8 cellular contexts compared by ENCODE assay signal in the genomic region with DNA sequence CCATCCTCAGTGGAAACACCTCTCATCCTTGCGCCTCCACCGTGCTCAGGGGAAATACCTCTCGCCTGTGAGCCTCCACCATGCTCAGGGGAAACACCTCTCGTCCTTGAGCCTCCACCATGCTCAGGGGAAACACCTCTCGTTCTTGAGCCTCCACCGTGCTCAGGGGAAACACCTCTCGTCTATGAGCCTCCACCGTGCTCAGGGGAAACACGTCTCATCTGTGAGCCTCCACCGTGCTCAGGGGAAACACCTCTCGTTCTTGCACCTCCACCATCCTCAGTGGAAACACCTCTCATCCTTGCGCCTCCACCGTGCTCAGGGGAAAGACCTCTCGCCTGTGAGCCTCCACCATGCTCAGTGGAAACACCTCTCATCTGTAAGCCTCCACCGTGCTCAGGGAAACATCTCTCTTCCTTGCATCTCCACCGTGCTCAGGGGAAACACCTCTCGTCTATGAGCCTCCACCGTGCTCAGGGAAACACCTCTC. TPM values are rescaled to one million over a fixed set of nuclear protein-coding genes. Genes with fewer than 3 reads are reported as not detected.
DNase-seq lines count a peak whose midpoint lies in the region; ATAC-seq, FAIRE-seq and TF ChIP-seq lines count a peak whose summit lies in the region.
"Not testable (repeated sequence)": the region's sequence is repeated elsewhere in the genome, so short reads cannot be mapped to it uniquely, and the experiment has no call there.

No MANE protein-coding gene starts in this region.

- POLR2A ChIA-PET in H1 (lab: Charles Lee; ENCODE audit: partially characterized antibody); HepG2 (lab: Yijun Ruan, JAX): not testable (repeated sequence)

- FAIRE-seq in HTR-8/SVneo (lab: Jason Lieb, UNC) (peak; percentile 100), H1 (lab: Jason Lieb, UNC) (peak; percentile 94), HepG2 (lab: Jason Lieb, UNC) (peak; percentile 75)

- H4K20me1 ChIP-seq in H1 (replicated peaks in 1 of 2; ENCODE audit: control insufficient read depth in 1 of 2, insufficient read depth in 2 of 2, low read length in 2 of 2); HepG2 (ENCODE audit: insufficient read depth, low read length): not testable (repeated sequence)

- not testable (repeated sequence) for H2BK5ac ChIP-seq in H1 (ENCODE audit: low read depth, low read length)

- not testable (repeated sequence) for H3K14ac ChIP-seq in H1 (ENCODE audit: insufficient read length)

- not testable (repeated sequence) for H3K36me3 ChIP-seq in H1 (ENCODE audit: control insufficient read depth in 2 of 4, insufficient read depth in 4 of 4, low read length in 3 of 4); HepG2 (replicated peaks in 1 of 2; ENCODE audit: control insufficient read depth in 1 of 2, insufficient read depth in 2 of 2, low read length in 2 of 2); sigmoid colon

- not testable (repeated sequence) for H2BK120ac ChIP-seq in H1 (replicated peaks; ENCODE audit: low read depth, low read length)

- DNase-seq in GM12865 (ENCODE audit: low read depth): peak; percentile 51
- not testable (repeated sequence) for DNase-seq in HTR-8/SVneo (ENCODE audit: insufficient read length, low spot score); HepG2 (ENCODE audit: low spot score)
- DNase-seq in activated CD4-positive, alpha-beta T cell treated with anti-CD3 and anti-CD28 coated beads, Interleukin-2, amount 50 U/mL, for 1 hour: peak; percentile 17
- peak; percentile 69 for DNase-seq in activated effector memory CD4-positive, alpha-beta T cell treated with anti-CD3 and anti-CD28 coated beads, Interleukin-2, amount 50 U/mL, for 16 hours
- DNase-seq in H1 (ENCODE audit: low read depth in 1 of 2, low spot score in 2 of 2): peak in 1 of 2 experiments; percentile 43
- DNase-seq in sigmoid colon: peak; percentile 64
- DNase-seq in type B pancreatic cell (ENCODE audit: extremely low spot score, unreplicated experiment): peak; percentile 69

- H3K27me3 Mint-ChIP-seq in type B pancreatic cell: not testable (repeated sequence)

- H3K79me2 ChIP-seq in H1 (ENCODE audit: control insufficient read depth in 1 of 2, insufficient read depth in 2 of 2, low read length in 2 of 2); HepG2 (ENCODE audit: insufficient read depth, low read length): not testable (repeated sequence)

- not testable (repeated sequence) for H3K23ac ChIP-seq in H1 (ENCODE audit: insufficient read length)

- H4K91ac ChIP-seq in H1 (replicated peaks; ENCODE audit: insufficient read length, low read length): not testable (repeated sequence)

- H2AK5ac ChIP-seq in H1 (ENCODE audit: low read depth, low read length): not testable (repeated sequence)

- H2BK15ac ChIP-seq in H1 (ENCODE audit: low read length): 0 out of 2 replicates have a peak overlapping the region, but pooled peaks have one; percentile 12

- H3K27me3 ChIP-seq in H1 (replicated peaks in 1 of 4; ENCODE audit: control insufficient read depth in 3 of 4, extremely low read depth in 1 of 4, insufficient read depth in 3 of 4, low read length in 3 of 4); HepG2 (ENCODE audit: control insufficient read depth in 1 of 2, insufficient read depth in 2 of 2, low read length in 2 of 2): not testable (repeated sequence)
- H3K27me3 ChIP-seq in sigmoid colon: peaks cover 4 to 29% (median 19%) of the 10 kb centered on the region in 3 donors

- H3K4me2 ChIP-seq in H1 (ENCODE audit: insufficient read depth in 1 of 2, low read depth in 2 of 2, low read length in 2 of 2); HepG2 (ENCODE audit: low read depth, low read length): not testable (repeated sequence)

- not testable (repeated sequence) for H3K79me1 ChIP-seq in H1 (ENCODE audit: low read depth, low read length)

- intact Hi-C loops in HepG2 (cut with micrococcal nuclease; ENCODE audit: unreplicated experiment); sigmoid colon (cut with DNase I): not testable (repeated sequence)

- not testable (repeated sequence) for BruUV-seq in HepG2 (replicated peaks; lab: Mats Ljungman, UMichigan)

- not testable (repeated sequence) for H3K4me1 Mint-ChIP-seq in type B pancreatic cell (ENCODE audit: unreplicated experiment)

- H4K5ac ChIP-seq in H1 (ENCODE audit: insufficient read length, low read depth, low read length): not testable (repeated sequence)

- TF ChIP-seq RAD21 in H1 (IDR thresholded peaks at IDR 0.05 in 1 of 2, conservative IDR thresholded peaks at IDR 0.05 in 1 of 2; ENCODE audit: low read depth in 2 of 2, low read length in 2 of 2); HepG2 (CRISPR knock-in tag; IDR thresholded peaks at IDR 0.05): not testable (repeated sequence)

- in situ Hi-C loops in HepG2 (cut with HindIII; ENCODE audit: extremely low pct_ligation_motif_present, low pct_unique_long_range_greater_than_20kb): not testable (repeated sequence)

- H3K4me1 ChIP-seq in H1 (replicated peaks in 1 of 4; ENCODE audit: control insufficient read depth in 3 of 4, insufficient read depth in 4 of 4, low read length in 3 of 4): not testable (repeated sequence)
- peaks cover 31% of the 10 kb centered on the region for H3K4me1 ChIP-seq in HepG2 (ENCODE audit: insufficient read depth, low read length)
- peaks cover 0 to 10% (median 6%) of the 10 kb centered on the region in 4 donors for H3K4me1 ChIP-seq in sigmoid colon

- not testable (repeated sequence) for H3K27ac ChIP-seq in H1 (ENCODE audit: low read depth, low read length); HepG2 (ENCODE audit: extremely low read length, insufficient read depth, low read length); sigmoid colon

- H3K4me3 ChIP-seq in GM12865 (ENCODE audit: low read depth, low read length); H1 (ENCODE audit: extremely low read depth in 1 of 4, insufficient read depth in 2 of 4, low read depth in 3 of 4, low read length in 4 of 4); HepG2 (replicated peaks in 1 of 3; ENCODE audit: insufficient read depth in 1 of 3, low read depth in 2 of 3, low read length in 3 of 3); sigmoid colon: not testable (repeated sequence)

- H3K56ac ChIP-seq in H1 (replicated peaks; ENCODE audit: insufficient read length, low read depth, low read length): not testable (repeated sequence)

- H2BK20ac ChIP-seq in H1 (ENCODE audit: low read length): not testable (repeated sequence)

- not testable (repeated sequence) for H3K9ac ChIP-seq in H1 (replicated peaks in 1 of 4; ENCODE audit: extremely low read depth in 1 of 4, low read depth in 3 of 4, low read length in 3 of 4); HepG2 (ENCODE audit: insufficient read depth, low read depth, low read length)

- TF ChIP-seq POLR2A in H1 (IDR thresholded peaks at IDR 0.05; ENCODE audit: control extremely low read depth in 1 of 2, low read depth in 2 of 2, low read length in 2 of 2); HepG2 (IDR thresholded peaks at IDR 0.05; ENCODE audit: insufficient read depth in 1 of 2, low read depth in 2 of 2, low read length in 2 of 2); sigmoid colon (IDR thresholded peaks at IDR 0.05): not testable (repeated sequence)

- H3K9me3 ChIP-seq in H1 (ENCODE audit: insufficient read depth in 2 of 2, low read depth in 1 of 2, low read length in 1 of 2); HepG2 (ENCODE audit: low read length); sigmoid colon: not testable (repeated sequence)

- H2AFZ ChIP-seq in H1 (ENCODE audit: low read length); HepG2 (ENCODE audit: low read length): not testable (repeated sequence)

- H3K9me3 Mint-ChIP-seq in type B pancreatic cell: not testable (repeated sequence)

- CTCF ChIA-PET in H1 (lab: Charles Lee; ENCODE audit: partially characterized antibody); HepG2 (lab: Yijun Ruan, JAX; ENCODE audit: low intra/inter-chr PET ratio, low total read pairs): not testable (repeated sequence)

- H2BK12ac ChIP-seq in H1 (ENCODE audit: low read depth, low read length): 0 out of 2 replicates have a peak overlapping the region, but pooled peaks have one; percentile 71

- WGBS in H1 (ENCODE audit: extremely low coverage in 1 of 2, insufficient coverage in 1 of 2, insufficient read length in 1 of 2, insufficient replicate concordance in 2 of 2, low coverage in 1 of 2, low lambda C conversion rate in 2 of 2, missing lambda C conversion rate in 1 of 2), 2 experiments: 93% methylated on average over 16 of the region's 18 CpGs; no CpG with 5 or more reads in 1 of the 2 experiments
- WGBS in HepG2 (ENCODE audit: low lambda C conversion rate): 55% methylated on average over 18 of the region's 18 CpGs
- WGBS in sigmoid colon, 2 donors: 77 to 84% methylated on average over 18 of the region's 18 CpGs

- H3K23me2 ChIP-seq in H1 (ENCODE audit: low read depth, low read length): not testable (repeated sequence)

- ATAC-seq in HepG2: not testable (repeated sequence)

- not testable (repeated sequence) for TF ChIP-seq CTCF in GM12865 (IDR thresholded peaks at IDR 0.05; ENCODE audit: insufficient read depth, low read depth, low read length, missing control alignments); H1 (IDR thresholded peaks at IDR 0.05; ENCODE audit: control extremely low read depth in 1 of 3, insufficient read depth in 1 of 3, low read depth in 1 of 3, low read length in 3 of 3); HepG2 (CRISPR knock-in tag; IDR thresholded peaks at IDR 0.05); sigmoid colon (IDR thresholded peaks at IDR 0.05); type B pancreatic cell (conservative IDR thresholded peaks at IDR 0.05)

- TF ChIP-seq EP300 in H1 (IDR thresholded peaks at IDR 0.05; ENCODE audit: borderline replicate concordance in 1 of 2, low read depth in 2 of 2, low read length in 2 of 2); HepG2 (IDR thresholded peaks at IDR 0.05; ENCODE audit: low read depth in 2 of 2, low read length in 2 of 2); HepG2 (CRISPR knock-in tag; IDR thresholded peaks at IDR 0.05; ENCODE audit: borderline replicate concordance); sigmoid colon (IDR thresholded peaks at IDR 0.05): not testable (repeated sequence)

- H3K36me3 Mint-ChIP-seq in type B pancreatic cell: not testable (repeated sequence)

- peak overlapping the region; percentile 17 for H3K27ac Mint-ChIP-seq in type B pancreatic cell

- H3K4ac ChIP-seq in H1 (replicated peaks; ENCODE audit: insufficient read length, low read depth, low read length): not testable (repeated sequence)

- not testable (repeated sequence) for H3K18ac ChIP-seq in H1 (ENCODE audit: extremely low read depth, low read length)

- not testable (repeated sequence) for H3K4me3 Mint-ChIP-seq in type B pancreatic cell

- not testable (repeated sequence) for H4K8ac ChIP-seq in H1 (ENCODE audit: extremely low read depth, insufficient read depth, low read length)

RNA-seq across cellular contexts. Expression of a gene that starts 4.1 kb away (rescaled TPM):
- total RNA-seq in H1 (2021; fragmentation: NEBNext Ultra II Directional; extraction: Animal tissue kit (Norgen Biotek cat#: 25700)): 16.6 and 19.8 TPM in 2 replicates
- polyA plus RNA-seq in H1 (2011; rRNA removed): 4.7 and 10.8 TPM in 2 replicates
- 4.3 TPM for polyA plus RNA-seq in H1 (2011; cell fraction: cytosol; rRNA removed)
- polyA plus RNA-seq in H1 (2011; cell fraction: nucleus; rRNA removed): 78.4 TPM
- 27.8 to 38.5 TPM (median 36.1 TPM) in 4 replicates for polyA plus RNA-seq in H1 (2012, experiment 1 of 2)
- 2.5 TPM for polyA plus RNA-seq in H1 (2012, experiment 2 of 2)
- polyA plus RNA-seq in H1 (2013, experiment 1 of 2): 6.1 TPM
- 5.6 TPM for polyA plus RNA-seq in H1 (2013, experiment 2 of 2)
- 16.1 and 19.7 TPM in 2 replicates for polyA minus RNA-seq in H1 (2011; rRNA and poly(A)+ RNA removed)
- polyA minus RNA-seq in H1 (2011; cell fraction: cytosol; rRNA and poly(A)+ RNA removed): 14.1 TPM
- polyA minus RNA-seq in H1 (2011; cell fraction: nucleus; rRNA and poly(A)+ RNA removed): 35.3 TPM
- total RNA-seq in HepG2 (2016; rRNA removed; fragmentation: Illumina TruSeq; extraction: Trizol): 1.4 and 4.0 TPM in 2 replicates
- 0.51 and 1.4 TPM in 2 replicates for total RNA-seq in HepG2 (2016; cell fraction: cytosol; rRNA removed; fragmentation: Illumina TruSeq; extraction: Trizol; ENCODE audit: low read depth)
- 0.67 and 5.3 TPM in 2 replicates for total RNA-seq in HepG2 (2016; cell fraction: insoluble cytoplasmic fraction; rRNA removed; fragmentation: Illumina TruSeq; extraction: Trizol)
- total RNA-seq in HepG2 (2016; cell fraction: membrane; rRNA removed; fragmentation: Illumina TruSeq; extraction: Trizol): 1.5 and 2.0 TPM in 2 replicates
- total RNA-seq in HepG2 (2016; cell fraction: nucleus; rRNA removed; fragmentation: Illumina TruSeq; extraction: Trizol): 8.6 and 9.6 TPM in 2 replicates
- 2.1 and 2.2 TPM in 2 replicates for polyA plus RNA-seq in HepG2 (2011; rRNA removed)
- polyA plus RNA-seq in HepG2 (2011; cell fraction: cytosol; rRNA removed): 1.6 and 2.1 TPM in 2 replicates
- 24.0 and 31.7 TPM in 2 replicates for polyA plus RNA-seq in HepG2 (2011; cell fraction: nucleus; rRNA removed)
- polyA plus RNA-seq in HepG2 (2012): 3.2 and 7.4 TPM in 2 replicates
- 0.68 and 0.74 TPM in 2 replicates for polyA plus RNA-seq in HepG2 (2016; cell fraction: cytosol; fragmentation: Illumina TruSeq; extraction: Trizol; ENCODE audit: low read depth)
- 1.2 and 2.3 TPM in 2 replicates for polyA plus RNA-seq in HepG2 (2016; cell fraction: insoluble cytoplasmic fraction; fragmentation: Illumina TruSeq; extraction: Trizol; ENCODE audit: low read depth)
- 0.83 and 1.1 TPM in 2 replicates for polyA plus RNA-seq in HepG2 (2016; cell fraction: membrane; fragmentation: Illumina TruSeq; extraction: Trizol; ENCODE audit: low read depth)
- polyA plus RNA-seq in HepG2 (2016; cell fraction: nucleus; fragmentation: Illumina TruSeq; extraction: Trizol; ENCODE audit: insufficient read depth, low read depth): 21.9 and 23.7 TPM in 2 replicates
- 7.7 and 72.5 TPM in 2 replicates for polyA minus RNA-seq in HepG2 (2011; rRNA and poly(A)+ RNA removed; ENCODE audit: low replicate concordance)
- 2.5 TPM in 1 of 2 replicates, not detected in the other for polyA minus RNA-seq in HepG2 (2011; cell fraction: cytosol; rRNA and poly(A)+ RNA removed)
- polyA minus RNA-seq in HepG2 (2011; cell fraction: nucleus; rRNA and poly(A)+ RNA removed): 12.6 and 14.9 TPM in 2 replicates
- total RNA-seq in sigmoid colon: 1 to 10 TPM; 1.8 to 8.0 (median 3.7) TPM
- 1 to 10 TPM in 1 of 3 donors, under 1 TPM in 1, not detected in 1; 0.60 to 4.9 TPM for polyA plus RNA-seq in sigmoid colon
- total RNA-seq in type B pancreatic cell (ENCODE audit: low replicate concordance): 20.8 and 27.5 TPM in 2 replicates

RNA-seq across cellular contexts. Expression of a gene that starts 46.0 kb away (rescaled TPM):
- total RNA-seq in H1 (2021; fragmentation: NEBNext Ultra II Directional; extraction: Animal tissue kit (Norgen Biotek cat#: 25700)): 46.5 and 49.4 TPM in 2 replicates
- polyA plus RNA-seq in H1 (2011; rRNA removed): 9.3 and 16.2 TPM in 2 replicates
- polyA plus RNA-seq in H1 (2011; cell fraction: cytosol; rRNA removed): 17.0 TPM
- polyA plus RNA-seq in H1 (2011; cell fraction: nucleus; rRNA removed): 50.5 TPM
- 36.8 to 40.3 TPM (median 39.2 TPM) in 4 replicates for polyA plus RNA-seq in H1 (2012, experiment 1 of 2)
- 14.0 TPM for polyA plus RNA-seq in H1 (2012, experiment 2 of 2)
- polyA plus RNA-seq in H1 (2013, experiment 1 of 2): 29.3 TPM
- polyA plus RNA-seq in H1 (2013, experiment 2 of 2): 26.5 TPM
- 22.4 and 30.0 TPM in 2 replicates for polyA minus RNA-seq in H1 (2011; rRNA and poly(A)+ RNA removed)
- polyA minus RNA-seq in H1 (2011; cell fraction: cytosol; rRNA and poly(A)+ RNA removed): 18.1 TPM
- polyA minus RNA-seq in H1 (2011; cell fraction: nucleus; rRNA and poly(A)+ RNA removed): 48.6 TPM
- total RNA-seq in HepG2 (2016; rRNA removed; fragmentation: Illumina TruSeq; extraction: Trizol): 20.7 and 22.9 TPM in 2 replicates
- total RNA-seq in HepG2 (2016; cell fraction: cytosol; rRNA removed; fragmentation: Illumina TruSeq; extraction: Trizol; ENCODE audit: low read depth): 6.6 and 8.1 TPM in 2 replicates
- 18.6 and 24.6 TPM in 2 replicates for total RNA-seq in HepG2 (2016; cell fraction: insoluble cytoplasmic fraction; rRNA removed; fragmentation: Illumina TruSeq; extraction: Trizol)
- total RNA-seq in HepG2 (2016; cell fraction: membrane; rRNA removed; fragmentation: Illumina TruSeq; extraction: Trizol): 10.4 and 11.6 TPM in 2 replicates
- 30.9 and 31.0 TPM in 2 replicates for total RNA-seq in HepG2 (2016; cell fraction: nucleus; rRNA removed; fragmentation: Illumina TruSeq; extraction: Trizol)
- polyA plus RNA-seq in HepG2 (2011; rRNA removed): 5.2 and 6.3 TPM in 2 replicates
- 4.5 and 4.6 TPM in 2 replicates for polyA plus RNA-seq in HepG2 (2011; cell fraction: cytosol; rRNA removed)
- 36.0 and 39.4 TPM in 2 replicates for polyA plus RNA-seq in HepG2 (2011; cell fraction: nucleus; rRNA removed)
- 10.7 and 10.9 TPM in 2 replicates for polyA plus RNA-seq in HepG2 (2012)
- polyA plus RNA-seq in HepG2 (2016; cell fraction: cytosol; fragmentation: Illumina TruSeq; extraction: Trizol; ENCODE audit: low read depth): 2.4 and 2.5 TPM in 2 replicates
- 17.6 and 19.2 TPM in 2 replicates for polyA plus RNA-seq in HepG2 (2016; cell fraction: insoluble cytoplasmic fraction; fragmentation: Illumina TruSeq; extraction: Trizol; ENCODE audit: low read depth)
- 4.9 and 5.4 TPM in 2 replicates for polyA plus RNA-seq in HepG2 (2016; cell fraction: membrane; fragmentation: Illumina TruSeq; extraction: Trizol; ENCODE audit: low read depth)
- polyA plus RNA-seq in HepG2 (2016; cell fraction: nucleus; fragmentation: Illumina TruSeq; extraction: Trizol; ENCODE audit: insufficient read depth, low read depth): 65.1 and 68.5 TPM in 2 replicates
- polyA minus RNA-seq in HepG2 (2011; rRNA and poly(A)+ RNA removed; ENCODE audit: low replicate concordance): 15.9 and 73.1 TPM in 2 replicates
- polyA minus RNA-seq in HepG2 (2011; cell fraction: cytosol; rRNA and poly(A)+ RNA removed): 4.1 and 5.6 TPM in 2 replicates
- polyA minus RNA-seq in HepG2 (2011; cell fraction: nucleus; rRNA and poly(A)+ RNA removed): 30.7 and 34.1 TPM in 2 replicates
- 10 to 100 TPM; 21.4 to 38.8 (median 24.6) TPM for total RNA-seq in sigmoid colon
- 10 to 100 TPM; 12.9 to 28.3 (median 14.4) TPM for polyA plus RNA-seq in sigmoid colon
- 38.2 and 55.6 TPM in 2 replicates for total RNA-seq in type B pancreatic cell (ENCODE audit: low replicate concordance)

RNA-seq across cellular contexts. Expression of a gene that starts 46.0 kb away (rescaled TPM):
- 34.5 and 39.2 TPM in 2 replicates for total RNA-seq in H1 (2021; fragmentation: NEBNext Ultra II Directional; extraction: Animal tissue kit (Norgen Biotek cat#: 25700))
- polyA plus RNA-seq in H1 (2011; rRNA removed) (17.9 and 20.0 TPM in 2 replicates), HepG2 (2011; rRNA removed) (12.8 and 13.5 TPM in 2 replicates), sigmoid colon (1 to 10 TPM; 1.2 to 7.7 (median 3.9) TPM)
- 28.8 TPM for polyA plus RNA-seq in H1 (2011; cell fraction: cytosol; rRNA removed)
- 27.0 TPM for polyA plus RNA-seq in H1 (2011; cell fraction: nucleus; rRNA removed)
- polyA plus RNA-seq in H1 (2012, experiment 1 of 2): 26.9 to 37.9 TPM (median 33.7 TPM) in 4 replicates
- polyA plus RNA-seq in H1 (2012, experiment 2 of 2): 13.1 TPM
- 33.0 TPM for polyA plus RNA-seq in H1 (2013, experiment 1 of 2)
- 33.3 TPM for polyA plus RNA-seq in H1 (2013, experiment 2 of 2)
- polyA minus RNA-seq in H1 (2011; rRNA and poly(A)+ RNA removed): 29.1 and 53.1 TPM in 2 replicates
- 20.4 TPM for polyA minus RNA-seq in H1 (2011; cell fraction: cytosol; rRNA and poly(A)+ RNA removed)
- 24.3 TPM for polyA minus RNA-seq in H1 (2011; cell fraction: nucleus; rRNA and poly(A)+ RNA removed)
- total RNA-seq in HepG2 (2016; rRNA removed; fragmentation: Illumina TruSeq; extraction: Trizol) (33.0 and 39.5 TPM in 2 replicates), sigmoid colon (under 1 TPM in 3 of 4 donors, not detected in 1; 0.16 to 0.83 (median 0.54) TPM), type B pancreatic cell (ENCODE audit: low replicate concordance) (9.3 and 18.2 TPM in 2 replicates)
- 8.1 and 9.8 TPM in 2 replicates for total RNA-seq in HepG2 (2016; cell fraction: cytosol; rRNA removed; fragmentation: Illumina TruSeq; extraction: Trizol; ENCODE audit: low read depth)
- total RNA-seq in HepG2 (2016; cell fraction: insoluble cytoplasmic fraction; rRNA removed; fragmentation: Illumina TruSeq; extraction: Trizol): 33.0 and 42.4 TPM in 2 replicates
- total RNA-seq in HepG2 (2016; cell fraction: membrane; rRNA removed; fragmentation: Illumina TruSeq; extraction: Trizol): 19.4 and 20.2 TPM in 2 replicates
- 18.6 TPM in 2 replicates for total RNA-seq in HepG2 (2016; cell fraction: nucleus; rRNA removed; fragmentation: Illumina TruSeq; extraction: Trizol)
- 6.1 and 7.0 TPM in 2 replicates for polyA plus RNA-seq in HepG2 (2011; cell fraction: cytosol; rRNA removed)
- polyA plus RNA-seq in HepG2 (2011; cell fraction: nucleus; rRNA removed): 11.6 and 18.6 TPM in 2 replicates
- 6.5 and 11.3 TPM in 2 replicates for polyA plus RNA-seq in HepG2 (2012)
- 4.9 and 6.9 TPM in 2 replicates for polyA plus RNA-seq in HepG2 (2016; cell fraction: cytosol; fragmentation: Illumina TruSeq; extraction: Trizol; ENCODE audit: low read depth)
- polyA plus RNA-seq in HepG2 (2016; cell fraction: insoluble cytoplasmic fraction; fragmentation: Illumina TruSeq; extraction: Trizol; ENCODE audit: low read depth): 44.2 and 47.5 TPM in 2 replicates
- 13.5 and 13.6 TPM in 2 replicates for polyA plus RNA-seq in HepG2 (2016; cell fraction: membrane; fragmentation: Illumina TruSeq; extraction: Trizol; ENCODE audit: low read depth)
- polyA plus RNA-seq in HepG2 (2016; cell fraction: nucleus; fragmentation: Illumina TruSeq; extraction: Trizol; ENCODE audit: insufficient read depth, low read depth): 42.0 and 45.8 TPM in 2 replicates
- polyA minus RNA-seq in HepG2 (2011; rRNA and poly(A)+ RNA removed; ENCODE audit: low replicate concordance): 6.3 and 101 TPM in 2 replicates
- 4.5 and 11.3 TPM in 2 replicates for polyA minus RNA-seq in HepG2 (2011; cell fraction: cytosol; rRNA and poly(A)+ RNA removed)
- polyA minus RNA-seq in HepG2 (2011; cell fraction: nucleus; rRNA and poly(A)+ RNA removed): 9.2 and 11.7 TPM in 2 replicates
